Comparison of ENCODE assay signal across 8 cellular contexts in the genomic region with DNA sequence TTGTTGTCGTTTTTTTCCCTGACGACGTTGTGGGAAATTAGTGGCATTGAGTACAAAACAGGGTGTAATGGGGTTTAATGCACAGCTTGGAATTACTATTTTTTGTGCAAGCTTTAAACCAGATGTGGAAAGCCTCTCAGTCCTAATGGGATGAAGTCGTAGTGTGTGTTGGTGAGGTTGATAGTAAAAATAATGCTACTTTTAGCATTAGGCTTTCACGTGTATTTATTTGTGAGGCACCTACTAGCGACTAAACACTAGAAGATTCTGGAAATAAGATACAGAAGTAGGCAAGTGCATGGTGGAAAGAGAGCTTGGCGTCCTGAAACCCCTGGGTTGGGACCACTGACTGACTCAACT. TPM values are rescaled to one million over a fixed set of nuclear protein-coding genes. Genes with fewer than 3 reads are reported as not detected.
DNase-seq lines count a peak whose midpoint lies in the region; ATAC-seq and TF ChIP-seq lines count a peak whose summit lies in the region.

No MANE protein-coding gene starts in this region.

- TF ChIP-seq CTCF in WI38 (IDR thresholded peaks at IDR 0.05; ENCODE audit: low read depth, low read length): no peak

- ATAC-seq in GM19395 (IDR thresholded peaks at IDR 0.05; ENCODE audit: unreplicated experiment) (peak; percentile 11), Right ventricle myocardium superior (ENCODE audit: poor library complexity) (peak; percentile 7), GM21447 (IDR thresholded peaks at IDR 0.05; ENCODE audit: unreplicated experiment) (no peak), GM18873 (IDR thresholded peaks at IDR 0.05; ENCODE audit: low FRiP score, unreplicated experiment) (no peak)

- no peak for DNase-seq in Right ventricle myocardium superior
- no peak for DNase-seq in skeletal muscle cell (ENCODE audit: low read depth)
- DNase-seq in stimulated activated CD4-positive, alpha-beta T cell treated with anti-CD3 and anti-CD28 coated beads, Interleukin-2, amount 100 ng/mL, for 48 hours: no peak
- no peak for DNase-seq in OCI-M2 (lab: John Stamatoyannopoulos, UW; ENCODE audit: unreplicated experiment)

- intact Hi-C loops in Right ventricle myocardium superior (cut with DNase I): no loop called here

- peak overlapping the region; percentile 96 for H3K4me3 ChIP-seq in WI38 (ENCODE audit: low read depth, low read length)
- H3K4me3 ChIP-seq in skeletal muscle cell (ENCODE audit: low read depth, low read length): peak overlapping the region; percentile 97

RNA-seq across cellular contexts. Expression of a gene that starts 0.6 kb away (rescaled TPM):
- 7.2 TPM for total RNA-seq in Right ventricle myocardium superior

Comparison
In these comparisons a context has a peak if more than half of its experiments do, and no peak if none do; other contexts are left out.
1. ATAC-seq: peak in GM19395 (single experiment) and Right ventricle myocardium superior (single experiment); none in GM21447 (single experiment) and GM18873 (single experiment).